In the genomic region with DNA sequence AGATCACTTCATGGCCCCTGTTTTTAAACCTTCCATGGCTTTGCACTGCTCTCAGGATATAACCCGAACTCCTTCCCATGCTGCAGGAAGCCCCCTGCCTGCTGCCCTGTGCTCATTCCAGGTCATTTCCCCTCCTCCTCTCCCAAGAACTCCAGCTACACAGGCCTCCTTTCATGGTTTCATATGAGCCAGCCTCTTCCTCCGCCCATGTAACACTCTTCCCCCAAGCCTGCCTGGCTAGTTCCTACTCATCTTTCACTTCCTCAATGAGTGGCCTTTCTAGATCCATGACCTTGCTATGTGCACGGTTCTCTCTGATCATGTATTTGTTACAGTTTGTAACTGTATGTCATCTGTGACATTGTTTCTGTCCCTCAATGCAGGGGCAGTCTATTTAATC, we compare ENCODE assay signal across 11 cellular contexts. TPM values are rescaled to one million over a fixed set of nuclear protein-coding genes. Genes with fewer than 3 reads are reported as not detected.
DNase-seq lines count a peak whose midpoint lies in the region; ATAC-seq, FAIRE-seq and TF ChIP-seq lines count a peak whose summit lies in the region.
"Had no signal": no experiment of that assay in that cellular context is flagged by ENCODE, and none has a peak within 500 bp of the region (broad histone marks: within the 10 kb centered on the region; RNA-seq: fewer than 3 reads in every experiment).

No MANE protein-coding gene starts in this region.

- H4K20me1 ChIP-seq in H9 (ENCODE audit: control insufficient read depth, insufficient read depth, insufficient read length) (no peaks in the 10 kb centered on the region), PC-3 (ENCODE audit: low read length) (no peaks in the 10 kb centered on the region)

- H3K4me3 Mint-ChIP-seq in H9: no peak overlapping the region
- H3K4me3 Mint-ChIP-seq: central memory CD8-positive, alpha-beta T cell had no signal

- no peak overlapping the region for H2BK120ac ChIP-seq in H9 (ENCODE audit: low read depth, low read length, poor library complexity, severe bottlenecking)

- no peak overlapping the region for H3K4ac ChIP-seq in H9 (ENCODE audit: low read depth, low read length)

- H3K27me3 ChIP-seq in H9 (ENCODE audit: insufficient read depth, low read length): no peaks in the 10 kb centered on the region
- H3K27me3 ChIP-seq in PC-3 (ENCODE audit: low read length): no peaks in the 10 kb centered on the region

- H3K4me1 Mint-ChIP-seq in H9: peaks cover 28% of the 10 kb centered on the region in 2 experiments

- no CpG with 5 or more reads among the region's 3 CpGs for WGBS in H9 (ENCODE audit: extremely low coverage, insufficient read length, low lambda C conversion rate)

- no peak overlapping the region for H4K91ac ChIP-seq in H9 (ENCODE audit: insufficient read length, low read depth, low read length)

- CTCF ChIA-PET in PC-3 (lab: Charles Lee): no interaction called here

- intact Hi-C loops in left ventricle myocardium superior (cut with micrococcal nuclease) (no loop called here), PC-3 (cut with micrococcal nuclease) (no loop called here)

- POLR2A ChIA-PET in PC-3 (lab: Charles Lee; ENCODE audit: unreplicated experiment): no interaction called here

- H2AK5ac ChIP-seq in H9 (ENCODE audit: insufficient read length, low read length): no peak overlapping the region

- TF ChIP-seq CTCF in H9 (conservative IDR thresholded peaks at IDR 0.05): no peak
- no peak for TF ChIP-seq CTCF in PC-3 (conservative IDR thresholded peaks at IDR 0.05; ENCODE audit: low read depth, low read length)

- H3K56ac ChIP-seq in H9 (ENCODE audit: insufficient read length, low read depth, low read length): no peak overlapping the region

- no peak overlapping the region for H3K4me2 ChIP-seq in H9 (ENCODE audit: insufficient read depth, insufficient read length, low read length)
- no peak overlapping the region for H3K4me2 ChIP-seq in PC-3 (ENCODE audit: low read length)
- H3K4me2 ChIP-seq: SK-N-SH had no signal

- no peak overlapping the region for H4K8ac ChIP-seq in H9 (replicated peaks; ENCODE audit: insufficient read length, low read depth, low read length)

- H3F3A ChIP-seq in PC-3 (ENCODE audit: low read length, unreplicated experiment): no peaks in the 10 kb centered on the region

- H3K18ac ChIP-seq in H9 (ENCODE audit: insufficient read length, low read depth, low read length): no peak overlapping the region

- ATAC-seq in GM21619 (IDR thresholded peaks at IDR 0.05; ENCODE audit: unreplicated experiment) (peak; percentile 36), left ventricle myocardium superior (peak; percentile 56), PC-3 (no peak)

- in situ Hi-C loops in KBM-7 (cut with MboI; ENCODE audit: low pct_unique_long_range_greater_than_20kb, low sequenced_read_pairs): no loop called here

- no peak overlapping the region for H3K27ac Mint-ChIP-seq in H9

- no peaks in the 10 kb centered on the region for H3K27me3 Mint-ChIP-seq in H9 (ENCODE audit: low read depth)
- H3K27me3 Mint-ChIP-seq: central memory CD8-positive, alpha-beta T cell had no signal

- H4K5ac ChIP-seq in H9 (ENCODE audit: insufficient read length, low read depth, low read length): no peak overlapping the region

- no peak overlapping the region for H2BK5ac ChIP-seq in H9 (ENCODE audit: insufficient read length, low read length)

- no peaks in the 10 kb centered on the region for H3K79me2 ChIP-seq in H9 (ENCODE audit: insufficient read depth, low read length)
- no peaks in the 10 kb centered on the region for H3K79me2 ChIP-seq in PC-3 (ENCODE audit: low read length)

- no peaks in the 10 kb centered on the region for H3K9me3 ChIP-seq in H9 (ENCODE audit: control insufficient read depth, low read depth, low read length)
- no peaks in the 10 kb centered on the region for H3K9me3 ChIP-seq in PC-3 (ENCODE audit: low read length)
- H3K9me3 ChIP-seq: SK-N-SH had no signal

- H3K23ac ChIP-seq in H9 (ENCODE audit: insufficient read length, low read depth, low read length): no peak overlapping the region

- no peaks in the 10 kb centered on the region for H3K9me2 ChIP-seq in PC-3 (replicated peaks; ENCODE audit: low read length)
- H3K9me2 ChIP-seq: SK-N-SH had no signal

- H3K9ac ChIP-seq in H9 (ENCODE audit: extremely low read depth, insufficient read length, low read length) (no peak overlapping the region), PC-3 (ENCODE audit: low read length) (no peak overlapping the region)
- H3K9ac ChIP-seq: SK-N-SH had no signal

- no TSS peak for BruUV-seq in PC-3 (replicated peaks; lab: Mats Ljungman, UMichigan)

- DNase-seq in GM18507 (ENCODE audit: extremely low spot score, insufficient read length, low read depth) (no peak), KBM-7 (peak; percentile 55), left ventricle myocardium superior (no peak), H9 (no peak), PC-3 (no peak), occipital lobe (lab: John Stamatoyannopoulos, UW) (no peak), epidermal melanocyte (ENCODE audit: insufficient read length, low spot score) (no peak)
- DNase-seq: SK-N-SH had no signal

- no peak overlapping the region for H3K14ac ChIP-seq in H9 (ENCODE audit: insufficient read depth, low read length)

- no peak overlapping the region for H3T11ph ChIP-seq in H9 (ENCODE audit: low read length)

- H2BK20ac ChIP-seq in H9 (ENCODE audit: low read depth, low read length, poor library complexity, severe bottlenecking): no peak overlapping the region

- H3K4me1 ChIP-seq in H9 (ENCODE audit: insufficient read depth, low read length): peaks cover 4% of the 10 kb centered on the region; the same call in 1 of the 2 replicates
- peaks cover 12% of the 10 kb centered on the region for H3K4me1 ChIP-seq in PC-3 (ENCODE audit: insufficient read depth, low read length)

- H3K23me2 ChIP-seq in H9 (ENCODE audit: insufficient read length, low read depth, low read length, poor library complexity, severe bottlenecking): no peaks in the 10 kb centered on the region

- H2AFZ ChIP-seq in H9 (ENCODE audit: low read length): no peak overlapping the region
- H2AFZ ChIP-seq in PC-3 (ENCODE audit: low read length): no peak overlapping the region

- H3K79me1 ChIP-seq in H9 (ENCODE audit: insufficient read depth, low read depth, low read length, poor library complexity, severe bottlenecking): no peaks in the 10 kb centered on the region

- H2BK12ac ChIP-seq in H9 (ENCODE audit: insufficient read length, low read depth, low read length): no peak overlapping the region

- no peaks in the 10 kb centered on the region for H3K9me3 Mint-ChIP-seq in H9
- H3K9me3 Mint-ChIP-seq: central memory CD8-positive, alpha-beta T cell had no signal

- H3K4me3 ChIP-seq in PC-3 (ENCODE audit: low read length): no peak overlapping the region

- H3K27ac ChIP-seq in H9 (ENCODE audit: insufficient read length, low read depth, low read length) (no peak overlapping the region), PC-3 (ENCODE audit: low read length) (no peak overlapping the region)

- no peaks in the 10 kb centered on the region for H3K36me3 Mint-ChIP-seq in H9 (ENCODE audit: insufficient read depth in 1 of 3, low read depth in 3 of 3)

- H2BK15ac ChIP-seq in H9 (ENCODE audit: low read depth, low read length): no peak overlapping the region

- peak; percentile 95 for FAIRE-seq in GM18507 (lab: Jason Lieb, UNC)

- H3K36me3 ChIP-seq in PC-3 (ENCODE audit: low read depth, low read length): no peaks in the 10 kb centered on the region

RNA-seq across cellular contexts. Expression of a gene that starts 3.1 kb away (rescaled TPM):
- total RNA-seq in left ventricle myocardium superior: 5.8 TPM
- total RNA-seq in H9 (2021): not detected in 2 replicates
- 26.1 and 31.3 TPM in 2 replicates for total RNA-seq in PC-3 (2014; rRNA removed)
- 4.8 TPM for total RNA-seq in occipital lobe

RNA-seq across cellular contexts. Expression of a gene that starts 42.2 kb away (rescaled TPM):
- total RNA-seq in left ventricle myocardium superior (36.4 TPM), H9 (2021) (67.7 and 69.7 TPM in 2 replicates), PC-3 (2014; rRNA removed) (60.0 and 76.1 TPM in 2 replicates), occipital lobe (145 TPM)

RNA-seq across cellular contexts. Expression of a gene that starts 59.8 kb away (rescaled TPM):
- total RNA-seq in left ventricle myocardium superior (not detected), H9 (2021) (not detected in 2 replicates), PC-3 (2014; rRNA removed) (not detected in 2 replicates), occipital lobe (not detected)
- total RNA-seq: subcutaneous adipose tissue had no signal
